In genomic region chr1:109075531-109076490, GRCh38 we compare ENCODE assay signal across 8 cellular contexts. TPM values are rescaled to one million over a fixed set of nuclear protein-coding genes. Genes with fewer than 3 reads are reported as not detected.
DNase-seq lines count a peak whose midpoint lies in the region; ATAC-seq and TF ChIP-seq lines count a peak whose summit lies in the region.

Gene TAF13 (minus strand): TSS chr1:109076003. CDS start chr1:109075947, 56 bp downstream.

- TF ChIP-seq POLR2A in spleen (IDR thresholded peaks at IDR 0.05), result peak in 2 of 3 donors; percentile 35 to 79

- H3K9me3 ChIP-seq in spleen, result no peaks in the 10 kb centered on the region

- ATAC-seq in GM18907 (IDR thresholded peaks at IDR 0.05; ENCODE audit: unreplicated experiment) (peak; percentile 97), HG03159 (IDR thresholded peaks at IDR 0.05; ENCODE audit: unreplicated experiment) (peak; percentile 99), activated B cell treated with CpG ODN at 0.5 μM for 24 hours (ENCODE audit: low read depth) (peak; percentile 99)

- H3K36me3 ChIP-seq in spleen, result peaks cover 0 to 28% (median 8%) of the 10 kb centered on the region in 6 donors

- no peak for TF ChIP-seq CTCF in activated B cell treated with CpG ODN at 0.5 μM for 24 hours (IDR thresholded peaks at IDR 0.05)
- peak in 10 of 11 experiments; percentile 21 to 68 (median 51) for TF ChIP-seq CTCF in spleen (IDR thresholded peaks at IDR 0.05 in 8 of 11, conservative IDR thresholded peaks at IDR 0.05 in 3 of 11)

- 4 to 5% (median 5%) methylated on average over 39 of the region's 39 CpGs for WGBS in spleen, 5 donors

- H3K27ac ChIP-seq in caudate nucleus (ENCODE audit: low read depth, low read length), result peak within 1 kb of the TSS; percentile 96
- H3K27ac ChIP-seq in spleen, result peak within 1 kb of the TSS; percentile 87 to 96 (median 93)

- peak within 1 kb of the TSS; percentile 96 for H3K27ac Mint-ChIP-seq in activated B cell treated with CpG ODN at 0.5 μM for 24 hours
- peak within 1 kb of the TSS; percentile 97 to 100 (median 99) for H3K27ac Mint-ChIP-seq in immature natural killer cell

- peaks cover 25% of the 10 kb centered on the region for H3K4me1 Mint-ChIP-seq in activated B cell treated with CpG ODN at 0.5 μM for 24 hours
- peaks cover 22 to 31% of the 10 kb centered on the region in 2 donors for H3K4me1 Mint-ChIP-seq in immature natural killer cell

- H3K4me1 ChIP-seq in spleen, result peaks cover 10 to 41% (median 20%) of the 10 kb centered on the region in 6 donors

- H3K36me3 Mint-ChIP-seq in activated B cell treated with CpG ODN at 0.5 μM for 24 hours (ENCODE audit: low read depth), result peaks cover 19% of the 10 kb centered on the region
- H3K36me3 Mint-ChIP-seq in immature natural killer cell, result peaks cover 3% of the 10 kb centered on the region in 3 donors

- H3K27me3 Mint-ChIP-seq in activated B cell treated with CpG ODN at 0.5 μM for 24 hours (no peaks in the 10 kb centered on the region), immature natural killer cell (ENCODE audit: low read depth in 3 of 3) (peaks cover 7 to 12% (median 11%) of the 10 kb centered on the region in 3 donors)

- CTCF ChIA-PET in activated B cell treated with CpG ODN at 0.5 μM for 24 hours (lab: Charles Lee), result interaction anchor here (1.0 to 2.5 kb wide), 4 partner anchors 16 to 37 kb away, joined by 3 to 20 read pairs (median 4); a partner anchor contains a TSS

- H3K9me3 Mint-ChIP-seq in activated B cell treated with CpG ODN at 0.5 μM for 24 hours, result no peaks in the 10 kb centered on the region
- peaks cover 0 to 2% (median 0%) of the 10 kb centered on the region in 6 donors for H3K9me3 Mint-ChIP-seq in immature natural killer cell

- H3K4me3 Mint-ChIP-seq in activated B cell treated with CpG ODN at 0.5 μM for 24 hours (peak within 1 kb of the TSS; percentile 97), immature natural killer cell (peak within 1 kb of the TSS; percentile 97 to 100 (median 99))

- no peaks in the 10 kb centered on the region for H3K27me3 ChIP-seq in spleen (replicated peaks in 1 of 7)

- peak within 1 kb of the TSS; percentile 54 to 90 (median 63) for H3K4me3 ChIP-seq in spleen

- intact Hi-C loops in activated B cell treated with CpG ODN at 0.5 μM for 24 hours (cut with micrococcal nuclease) (loop anchor here (1.0 to 2.0 kb wide), 7 partner anchors 14 to 383 kb away; partner anchors contain the start of genes CLCC1, PRPF38B, SARS1 and TMEM167B), spleen (cut with DNase I; ENCODE audit: low total_unique reads) (no loop called here)

- DNase-seq in AG08396 (ENCODE audit: low spot score), result peak; percentile 95
- DNase-seq in NCI-H2227 treated with DMSO at 0.1 percent for 48 hours (lab: John Stamatoyannopoulos, UW), result peak; percentile 88
- peak; percentile 92 for DNase-seq in activated B cell treated with CpG ODN at 0.5 μM for 24 hours
- DNase-seq in caudate nucleus (lab: John Stamatoyannopoulos, UW), result peak; percentile 34 to 96 (median 90)
- DNase-seq in immature natural killer cell, result peak; percentile 90
- peak; percentile 100 for DNase-seq in spleen

- POLR2A ChIA-PET in activated B cell treated with CpG ODN at 0.5 μM for 24 hours (lab: Charles Lee), result interaction anchor here (0.5 to 4.0 kb wide), 18 partner anchors 9 to 473 kb away, joined by 3 to 88 read pairs (median 6); partner anchors contain the start of genes CELSR2, CLCC1, GNAI3 and PRPF38B

RNA-seq across cellular contexts. Expression of gene TAF13, which starts in this region (rescaled TPM):
- total RNA-seq in activated B cell treated with CpG ODN at 0.5 μM for 24 hours, result 18.5 and 21.2 TPM in 2 replicates
- 1 to 10 TPM; 2.5 to 3.3 (median 2.7) TPM for polyA plus RNA-seq in immature natural killer cell
- total RNA-seq in spleen, result 10 to 100 TPM; 18.0 to 32.5 (median 24.5) TPM
- 10 to 100 TPM in 2 of 3 donors, 1 to 10 TPM in 1; 9.0 to 22.5 (median 12.5) TPM for polyA plus RNA-seq in spleen

Comparison
In these comparisons a context has a peak if more than half of its experiments do, and no peak if none do; other contexts are left out.
1. Peak in every context shown above with its lines: DNase-seq, ATAC-seq, H3K4me3 ChIP-seq and H3K27ac ChIP-seq.